8 cellular contexts compared by ENCODE assay signal in the genomic region with DNA sequence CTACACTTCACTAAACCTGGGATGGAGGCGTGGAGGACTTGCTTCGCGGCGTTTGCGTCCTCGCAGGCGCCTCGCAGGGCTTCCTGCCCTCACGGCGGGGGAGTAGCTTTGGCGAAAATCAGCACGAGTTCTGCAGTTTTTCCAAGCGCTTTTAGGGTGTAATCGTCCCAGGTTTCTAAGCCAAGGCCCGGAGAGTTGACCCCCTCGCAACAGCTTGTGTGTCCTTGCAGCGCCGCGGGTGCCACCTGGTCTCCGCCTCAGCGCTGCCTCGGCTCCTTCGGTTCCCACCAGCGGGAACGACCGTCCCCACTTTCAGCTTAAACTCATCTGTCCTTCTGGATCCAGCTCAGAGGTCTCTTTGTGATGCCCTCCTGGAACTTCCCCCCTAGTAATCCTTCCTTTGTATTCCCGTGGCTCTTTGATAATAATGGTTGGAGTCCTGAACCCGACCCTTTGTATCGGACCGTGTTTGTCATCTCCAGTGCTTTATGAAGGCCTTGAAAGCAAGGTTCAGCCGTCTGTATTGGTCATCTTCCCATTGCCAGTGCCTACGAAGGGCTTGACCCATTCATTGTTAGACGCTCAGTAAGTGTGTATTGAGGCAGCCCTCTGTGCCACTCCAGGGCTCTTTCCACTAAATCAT. TPM values are rescaled to one million over a fixed set of nuclear protein-coding genes. Genes with fewer than 3 reads are reported as not detected.
DNase-seq lines count a peak whose midpoint lies in the region; ATAC-seq and TF ChIP-seq lines count a peak whose summit lies in the region.

No MANE protein-coding gene starts in this region.

- no peak for TF ChIP-seq POLR2A in gastroesophageal sphincter (IDR thresholded peaks at IDR 0.05)
- no peak for TF ChIP-seq POLR2A in prostate gland (IDR thresholded peaks at IDR 0.05)

- peak overlapping the region; percentile 77 for H3K4me2 ChIP-seq in KMS-11

- H3K27me3 Mint-ChIP-seq in CD4-positive, alpha-beta memory T cell, result no peaks in the 10 kb centered on the region
- H3K27me3 Mint-ChIP-seq in activated CD8-positive, alpha-beta T cell treated with anti-CD3 and anti-CD28 coated beads for 36 hours, result no peaks in the 10 kb centered on the region

- POLR2A ChIA-PET in CD4-positive, alpha-beta memory T cell (lab: Charles Lee; ENCODE audit: partially characterized antibody), result interaction anchor here (0.7 to 4.1 kb wide), 21 partner anchors 11 to 1740 kb away, joined by 3 to 32 read pairs (median 8); a partner anchor contains a TSS
- POLR2A ChIA-PET in activated CD8-positive, alpha-beta T cell treated with anti-CD3 and anti-CD28 coated beads for 36 hours (lab: Charles Lee), result interaction anchor here (0.6 to 3.3 kb wide), 16 partner anchors 8 to 200 kb away, joined by 3 to 19 read pairs (median 4); a partner anchor contains a TSS

- H3K9me3 ChIP-seq in CD4-positive, alpha-beta memory T cell (ENCODE audit: control insufficient read depth in 1 of 2, low read length in 2 of 2), result no peaks in the 10 kb centered on the region
- H3K9me3 ChIP-seq in gastroesophageal sphincter (no peaks in the 10 kb centered on the region), prostate gland (no peaks in the 10 kb centered on the region)

- H3K36me3 Mint-ChIP-seq in CD4-positive, alpha-beta memory T cell, result peaks cover 17 to 29% of the 10 kb centered on the region in 2 donors
- peaks cover 12% of the 10 kb centered on the region for H3K36me3 Mint-ChIP-seq in activated CD8-positive, alpha-beta T cell treated with anti-CD3 and anti-CD28 coated beads for 36 hours (ENCODE audit: low read depth)

- TF ChIP-seq CTCF in KMS-11 (conservative IDR thresholded peaks at IDR 0.05; ENCODE audit: low read depth, low read length) (no peak), gastroesophageal sphincter (IDR thresholded peaks at IDR 0.05) (no peak), prostate gland (IDR thresholded peaks at IDR 0.05) (no peak)
- TF ChIP-seq CTCF in activated CD8-positive, alpha-beta T cell treated with anti-CD3 and anti-CD28 coated beads for 36 hours (IDR thresholded peaks at IDR 0.05), result no peak

- WGBS in gastroesophageal sphincter (ENCODE audit: low coverage in 1 of 2), 2 donors, result 0% methylated on average over 6 of the region's 33 CpGs; no CpG with 5 or more reads in 1 of the 2 donors
- 1% methylated on average over 32 of the region's 33 CpGs for WGBS in prostate gland

- ATAC-seq in GM19397 (IDR thresholded peaks at IDR 0.05; ENCODE audit: unreplicated experiment) (peak; percentile 12), gastroesophageal sphincter (peak; percentile 22)
- peak; percentile 24 for ATAC-seq in activated CD8-positive, alpha-beta T cell treated with anti-CD3 and anti-CD28 coated beads for 36 hours

- DNase-seq in CD4-positive, alpha-beta memory T cell, result no peak
- no peak for DNase-seq in activated CD8-positive, alpha-beta T cell treated with anti-CD3 and anti-CD28 coated beads for 36 hours
- DNase-seq in prostate gland (ENCODE audit: low spot score), result peak; percentile 24
- DNase-seq in MV-4-11 (lab: John Stamatoyannopoulos, UW), result no peak
- no peak for DNase-seq in KBM-7

- no peaks in the 10 kb centered on the region for H4K20me1 ChIP-seq in KMS-11 (ENCODE audit: insufficient read depth)

- peaks cover 42% of the 10 kb centered on the region for H3K4me1 ChIP-seq in CD4-positive, alpha-beta memory T cell (ENCODE audit: insufficient read depth, low read length)
- peaks cover 33% of the 10 kb centered on the region for H3K4me1 ChIP-seq in KMS-11 (ENCODE audit: low read depth, poor library complexity, severe bottlenecking)
- peaks cover 7 to 54% (median 13%) of the 10 kb centered on the region in 3 donors for H3K4me1 ChIP-seq in gastroesophageal sphincter
- H3K4me1 ChIP-seq in prostate gland (replicated peaks), result peaks cover 4% of the 10 kb centered on the region

- peak overlapping the region; percentile 100 for H3K9ac ChIP-seq in KMS-11

- peak overlapping the region; percentile 82 to 92 for H3K4me3 ChIP-seq in CD4-positive, alpha-beta memory T cell (ENCODE audit: low read length in 2 of 2)
- no peak overlapping the region for H3K4me3 ChIP-seq in KMS-11 (IDR thresholded peaks at IDR 0.05; ENCODE audit: insufficient read depth, low read depth, low read length)
- H3K4me3 ChIP-seq in gastroesophageal sphincter, result peak overlapping the region; percentile 79 to 82
- H3K4me3 ChIP-seq in prostate gland, result peak overlapping the region; percentile 63 to 68

- peaks cover 20 to 53% (median 33%) of the 10 kb centered on the region in 4 donors for H3K4me1 Mint-ChIP-seq in CD4-positive, alpha-beta memory T cell
- peaks cover 35% of the 10 kb centered on the region for H3K4me1 Mint-ChIP-seq in activated CD8-positive, alpha-beta T cell treated with anti-CD3 and anti-CD28 coated beads for 36 hours (ENCODE audit: low read depth)

- peak overlapping the region; percentile 98 to 100 (median 99) for H3K27ac Mint-ChIP-seq in CD4-positive, alpha-beta memory T cell
- H3K27ac Mint-ChIP-seq in activated CD8-positive, alpha-beta T cell treated with anti-CD3 and anti-CD28 coated beads for 36 hours, result peak overlapping the region; percentile 92

- peaks cover 11% of the 10 kb centered on the region for H3K36me3 ChIP-seq in CD4-positive, alpha-beta memory T cell (ENCODE audit: insufficient read depth, low read length)
- H3K36me3 ChIP-seq in KMS-11 (ENCODE audit: insufficient read depth) (no peaks in the 10 kb centered on the region; the same call in 1 of the 2 replicates), gastroesophageal sphincter (peaks cover 3 to 20% of the 10 kb centered on the region in 2 donors), prostate gland (no peaks in the 10 kb centered on the region)

- H3K4me3 Mint-ChIP-seq in CD4-positive, alpha-beta memory T cell, result peak overlapping the region; percentile 88 to 98 (median 94)
- H3K4me3 Mint-ChIP-seq in activated CD8-positive, alpha-beta T cell treated with anti-CD3 and anti-CD28 coated beads for 36 hours, result peak overlapping the region; percentile 81

- CTCF ChIA-PET in CD4-positive, alpha-beta memory T cell (lab: Charles Lee; ENCODE audit: partially characterized antibody), result interaction anchor here (0.8 to 1.7 kb wide), 2 partner anchors 33 to 170 kb away, joined by 3 read pairs; no protein-coding TSS in a partner anchor
- CTCF ChIA-PET in activated CD8-positive, alpha-beta T cell treated with anti-CD3 and anti-CD28 coated beads for 36 hours (lab: Charles Lee), result interaction anchor here (1.0 to 2.5 kb wide), 5 partner anchors 15 to 285 kb away, joined by 3 to 13 read pairs (median 5); no protein-coding TSS in a partner anchor

- H3K79me2 ChIP-seq in KMS-11 (ENCODE audit: insufficient read depth, low read depth), result peaks cover 37% of the 10 kb centered on the region

- TF ChIP-seq EP300 in gastroesophageal sphincter (IDR thresholded peaks at IDR 0.05), result no peak

- intact Hi-C loops in CD4-positive, alpha-beta memory T cell (cut with micrococcal nuclease), result loop anchor here (1.0 kb wide), 1 partner anchor 79 kb away; no protein-coding TSS in a partner anchor
- intact Hi-C loops in activated CD8-positive, alpha-beta T cell treated with anti-CD3 and anti-CD28 coated beads for 36 hours (cut with micrococcal nuclease), result no loop called here
- intact Hi-C loops in prostate gland (cut with DNase I), result no loop called here

- H3K27ac ChIP-seq in CD4-positive, alpha-beta memory T cell (ENCODE audit: low read depth, low read length), result peak overlapping the region; percentile 95
- H3K27ac ChIP-seq in KMS-11 (peak overlapping the region; percentile 99), gastroesophageal sphincter (peak overlapping the region; percentile 94 to 98 (median 96)), prostate gland (peak overlapping the region; percentile 95 to 98)

- H2AFZ ChIP-seq in KMS-11 (ENCODE audit: low read depth), result peak overlapping the region; percentile 99

- no peaks in the 10 kb centered on the region for H3K9me3 Mint-ChIP-seq in CD4-positive, alpha-beta memory T cell
- no peaks in the 10 kb centered on the region for H3K9me3 Mint-ChIP-seq in activated CD8-positive, alpha-beta T cell treated with anti-CD3 and anti-CD28 coated beads for 36 hours

- H3K27me3 ChIP-seq in CD4-positive, alpha-beta memory T cell (ENCODE audit: insufficient read depth, low read length), result no peaks in the 10 kb centered on the region
- H3K27me3 ChIP-seq in KMS-11 (ENCODE audit: insufficient read depth, low read depth) (no peaks in the 10 kb centered on the region), gastroesophageal sphincter (no peaks in the 10 kb centered on the region), prostate gland (replicated peaks; ENCODE audit: insufficient read depth) (no peaks in the 10 kb centered on the region)

- in situ Hi-C loops in KBM-7 (cut with MboI; ENCODE audit: low pct_unique_long_range_greater_than_20kb, low sequenced_read_pairs), result no loop called here

RNA-seq across cellular contexts. Expression of a gene that starts 0.8 kb away (rescaled TPM):
- 10 to 100 TPM; 87.6 to 91.0 TPM for total RNA-seq in CD4-positive, alpha-beta memory T cell
- 100 to 1,000 TPM; 148 to 197 TPM for polyA plus RNA-seq in CD4-positive, alpha-beta memory T cell
- total RNA-seq in activated CD8-positive, alpha-beta T cell treated with anti-CD3 and anti-CD28 coated beads for 36 hours, result 10 to 100 TPM; 87.8 to 92.5 TPM
- total RNA-seq in gastroesophageal sphincter (100 to 1,000 TPM; 102 to 131 (median 109) TPM), prostate gland (10 to 100 TPM; 65.7 to 82.0 TPM)

RNA-seq across cellular contexts. Expression of a gene that starts 16.5 kb away (rescaled TPM):
- total RNA-seq in CD4-positive, alpha-beta memory T cell, result not detected
- not detected for polyA plus RNA-seq in CD4-positive, alpha-beta memory T cell
- total RNA-seq in activated CD8-positive, alpha-beta T cell treated with anti-CD3 and anti-CD28 coated beads for 36 hours, result not detected
- 10 to 100 TPM in 1 of 4 donors, 1 to 10 TPM in 2, under 1 TPM in 1; 0.94 to 17.8 (median 1.8) TPM for total RNA-seq in gastroesophageal sphincter
- under 1 TPM; 0.05 to 0.91 TPM for total RNA-seq in prostate gland

RNA-seq across cellular contexts. Expression of a gene that starts 55.1 kb away (rescaled TPM):
- not detected for total RNA-seq in CD4-positive, alpha-beta memory T cell
- polyA plus RNA-seq in CD4-positive, alpha-beta memory T cell, result not detected
- total RNA-seq in activated CD8-positive, alpha-beta T cell treated with anti-CD3 and anti-CD28 coated beads for 36 hours, result not detected
- total RNA-seq in gastroesophageal sphincter (10 to 100 TPM in 1 of 4 donors, 1 to 10 TPM in 2, not detected in 1; 1.1 to 14.7 (median 1.2) TPM), prostate gland (not detected)
